In genomic region chr9:113992276-113992951, GRCh38 we compare ENCODE assay signal across 11 cellular contexts.
DNase-seq lines count a peak whose midpoint lies in the region; ATAC-seq and TF ChIP-seq lines count a peak whose summit lies in the region.
"Had no signal": no experiment of that assay in that cellular context is flagged by ENCODE, and none has a peak within 500 bp of the region (broad histone marks: within the 10 kb centered on the region; RNA-seq: fewer than 3 reads in every experiment).

No MANE protein-coding gene starts in this region.

- intact Hi-C loops in dorsolateral prefrontal cortex (cut with DNase I) (loop anchor here (2.0 to 10.0 kb wide), 4 partner anchors 40 to 448 kb away; partner anchors contain the start of gene ZNF618 (in 2 of the 2)), upper lobe of right lung (cut with DNase I) (no loop called here), transverse colon (cut with DNase I; ENCODE audit: low total_unique reads) (no loop called here)

- ATAC-seq in activated naive CD8-positive, alpha-beta T cell treated with anti-CD3 and anti-CD28 coated beads, Interleukin-2, amount 10 ng/mL, durations not matched to agents 7 days and 5 days (ENCODE audit: low read depth), result no peak
- no peak for ATAC-seq in activated naive CD8-positive, alpha-beta T cell treated with anti-CD3 and anti-CD28 coated beads, Interleukin-2, amount 50 U/mL, for 24 hours
- ATAC-seq in upper lobe of right lung, result peak; percentile 18
- no peak for ATAC-seq in HG02885 (IDR thresholded peaks at IDR 0.05; ENCODE audit: poor library complexity, unreplicated experiment)
- no peak for ATAC-seq in GM19023 (IDR thresholded peaks at IDR 0.05; ENCODE audit: unreplicated experiment)

- H3K36me3 Mint-ChIP-seq in activated naive CD8-positive, alpha-beta T cell treated with anti-CD3 and anti-CD28 coated beads, Interleukin-2, amount 10 ng/mL, durations not matched to agents 7 days and 5 days, result no peaks in the 10 kb centered on the region
- H3K36me3 Mint-ChIP-seq in activated naive CD8-positive, alpha-beta T cell treated with anti-CD3 and anti-CD28 coated beads, Interleukin-2, amount 50 U/mL, for 24 hours (ENCODE audit: low read depth), result no peaks in the 10 kb centered on the region

- H3K9me3 ChIP-seq in upper lobe of right lung (no peaks in the 10 kb centered on the region), transverse colon (no peaks in the 10 kb centered on the region)

- no peak for TF ChIP-seq EP300 in transverse colon (IDR thresholded peaks at IDR 0.05; ENCODE audit: low read depth)

- TF ChIP-seq CTCF in dorsolateral prefrontal cortex (IDR thresholded peaks at IDR 0.05 in 54 of 56, conservative IDR thresholded peaks at IDR 0.05 in 2 of 56; ENCODE audit: low read depth in 1 of 56, partially characterized antibody in 56 of 56), result peak in 20 of 56 donors; percentile 8 to 55 (median 28)
- TF ChIP-seq CTCF in upper lobe of right lung (IDR thresholded peaks at IDR 0.05), result no peak
- no peak for TF ChIP-seq CTCF in transverse colon (IDR thresholded peaks at IDR 0.05)

- no peak for TF ChIP-seq POLR2A in transverse colon (IDR thresholded peaks at IDR 0.05)

- POLR2A ChIA-PET in activated naive CD8-positive, alpha-beta T cell treated with anti-CD3 and anti-CD28 coated beads, Interleukin-2, amount 10 ng/mL, durations not matched to agents 7 days and 5 days (lab: Charles Lee), result no interaction called here

- H3K27ac ChIP-seq in dorsolateral prefrontal cortex, result peak overlapping the region in 52 of 59 donors; percentile 3 to 87 (median 71)
- no peak overlapping the region for H3K27ac ChIP-seq in upper lobe of right lung
- H3K27ac ChIP-seq in transverse colon, result peak overlapping the region in 1 of 4 donors; percentile 13

- H3K36me3 ChIP-seq in upper lobe of right lung, result no peaks in the 10 kb centered on the region
- H3K36me3 ChIP-seq in transverse colon, result no peaks in the 10 kb centered on the region

- in situ Hi-C loops in transverse colon (cut with MboI; ENCODE audit: low pct_ligation_motif_present in 1 of 4, low pct_unique_long_range_greater_than_20kb in 1 of 4, low sequenced_read_pairs in 3 of 4), result no loop called here

- H3K4me3 ChIP-seq in dorsolateral prefrontal cortex, result peak overlapping the region in 50 of 59 donors; percentile 2 to 62 (median 33)
- H3K4me3 ChIP-seq in upper lobe of right lung, result no peak overlapping the region
- H3K4me3 ChIP-seq in transverse colon, result no peak overlapping the region

- peaks cover 12% of the 10 kb centered on the region for H3K27me3 Mint-ChIP-seq in activated naive CD8-positive, alpha-beta T cell treated with anti-CD3 and anti-CD28 coated beads, Interleukin-2, amount 10 ng/mL, durations not matched to agents 7 days and 5 days
- no peaks in the 10 kb centered on the region for H3K27me3 Mint-ChIP-seq in activated naive CD8-positive, alpha-beta T cell treated with anti-CD3 and anti-CD28 coated beads, Interleukin-2, amount 50 U/mL, for 24 hours

- peaks cover 13% of the 10 kb centered on the region for H3K4me1 Mint-ChIP-seq in activated naive CD8-positive, alpha-beta T cell treated with anti-CD3 and anti-CD28 coated beads, Interleukin-2, amount 10 ng/mL, durations not matched to agents 7 days and 5 days
- peaks cover 14% of the 10 kb centered on the region for H3K4me1 Mint-ChIP-seq in activated naive CD8-positive, alpha-beta T cell treated with anti-CD3 and anti-CD28 coated beads, Interleukin-2, amount 50 U/mL, for 24 hours

- H3K4me1 ChIP-seq in upper lobe of right lung, result peaks cover 43% of the 10 kb centered on the region
- peaks cover 8 to 16% (median 8%) of the 10 kb centered on the region in 4 donors for H3K4me1 ChIP-seq in transverse colon

- 64% methylated on average over 15 of the region's 15 CpGs; no CpG with 5 or more reads in 1 of the 2 donors for whole genome bisulfite sequencing in transverse colon (ENCODE audit: low coverage in 1 of 2), 2 donors

- H3K27ac Mint-ChIP-seq in activated naive CD8-positive, alpha-beta T cell treated with anti-CD3 and anti-CD28 coated beads, Interleukin-2, amount 10 ng/mL, durations not matched to agents 7 days and 5 days, result peak overlapping the region; percentile 50
- H3K27ac Mint-ChIP-seq in activated naive CD8-positive, alpha-beta T cell treated with anti-CD3 and anti-CD28 coated beads, Interleukin-2, amount 50 U/mL, for 24 hours, result no peak overlapping the region

- H3K9me3 Mint-ChIP-seq in activated naive CD8-positive, alpha-beta T cell treated with anti-CD3 and anti-CD28 coated beads, Interleukin-2, amount 10 ng/mL, durations not matched to agents 7 days and 5 days, result no peaks in the 10 kb centered on the region
- H3K9me3 Mint-ChIP-seq in activated naive CD8-positive, alpha-beta T cell treated with anti-CD3 and anti-CD28 coated beads, Interleukin-2, amount 50 U/mL, for 24 hours, result no peaks in the 10 kb centered on the region

- H3K4me3 Mint-ChIP-seq in activated naive CD8-positive, alpha-beta T cell treated with anti-CD3 and anti-CD28 coated beads, Interleukin-2, amount 10 ng/mL, durations not matched to agents 7 days and 5 days, result peak overlapping the region; percentile 72
- H3K4me3 Mint-ChIP-seq in activated naive CD8-positive, alpha-beta T cell treated with anti-CD3 and anti-CD28 coated beads, Interleukin-2, amount 50 U/mL, for 24 hours, result no peak overlapping the region

- DNase-seq in activated naive CD8-positive, alpha-beta T cell treated with anti-CD3 and anti-CD28 coated beads, Interleukin-2, amount 10 ng/mL, durations not matched to agents 7 days and 5 days, result no peak
- DNase-seq in activated naive CD8-positive, alpha-beta T cell treated with anti-CD3 and anti-CD28 coated beads, Interleukin-2, amount 50 U/mL, for 24 hours, result no peak
- DNase-seq in dorsolateral prefrontal cortex (peak; percentile 86 to 98 (median 90)), myocyte (ENCODE audit: low read depth) (peak; percentile 75), upper lobe of right lung (no peak), transverse colon (no peak)
- DNase-seq: ACHN; activated naive CD4-positive, alpha-beta T cell; retina had no signal

- H3K27me3 ChIP-seq in dorsolateral prefrontal cortex (no peaks in the 10 kb centered on the region), upper lobe of right lung (no peaks in the 10 kb centered on the region), transverse colon (no peaks in the 10 kb centered on the region)

Comparison
In these comparisons a context has a peak if more than half of its experiments do, and no peak if none do; other contexts are left out.
1. DNase-seq: peak in dorsolateral prefrontal cortex (10 of 10) and myocyte (single experiment); none in activated naive CD8-positive, alpha-beta T cell treated with anti-CD3 and anti-CD28 coated beads, Interleukin-2, amount 10 ng/mL, durations not matched to agents 7 days and 5 days (single experiment), activated naive CD8-positive, alpha-beta T cell treated with anti-CD3 and anti-CD28 coated beads, Interleukin-2, amount 50 U/mL, for 24 hours (single experiment), upper lobe of right lung (single experiment) and transverse colon (single experiment).
2. H3K4me3 ChIP-seq: peak in dorsolateral prefrontal cortex (50 of 59); none in upper lobe of right lung (single experiment) and transverse colon (0 of 4).
3. intact Hi-C loops: an anchor here in dorsolateral prefrontal cortex (2.0 to 10.0 kb wide); none called in upper lobe of right lung and transverse colon.